ENCODE assay signal across 25 cellular contexts in the genomic region with DNA sequence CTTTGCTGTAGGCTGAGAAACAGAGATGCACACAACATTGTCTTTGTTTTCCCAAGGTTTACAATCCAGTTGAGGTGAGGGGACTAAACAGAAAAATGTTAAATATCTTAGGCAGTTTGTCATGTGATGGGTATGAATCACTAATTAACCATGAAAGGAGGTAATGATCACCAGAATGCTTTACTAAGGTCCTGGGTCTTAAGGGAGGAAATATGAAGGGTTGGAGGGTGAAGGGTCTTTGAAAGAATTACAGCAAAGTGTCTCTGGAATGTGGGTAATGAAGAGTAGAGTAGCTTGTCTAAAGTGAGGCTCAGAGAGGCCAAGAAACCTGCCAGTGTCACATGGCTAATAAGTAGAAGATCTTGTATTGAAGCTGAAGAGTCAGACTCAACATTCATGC. TPM values are rescaled to one million over a fixed set of nuclear protein-coding genes. Genes with fewer than 3 reads are reported as not detected.
DNase-seq lines count a peak whose midpoint lies in the region; ATAC-seq and TF ChIP-seq lines count a peak whose summit lies in the region.
"Had no signal": no experiment of that assay in that cellular context is flagged by ENCODE, and none has a peak within 500 bp of the region (broad histone marks: within the 10 kb centered on the region; RNA-seq: fewer than 3 reads in every experiment).

No MANE protein-coding gene starts in this region.

- no peak overlapping the region for H3K27ac ChIP-seq in IMR-90 (ENCODE audit: insufficient read depth, low read length)
- H3K27ac ChIP-seq in mesenchymal stem cell (ENCODE audit: low read length, poor library complexity, severe bottlenecking), result peak overlapping the region; percentile 100
- H3K27ac ChIP-seq: BLaER1 treated with 17β-estradiol and CSF1 and Interleukin-3, amounts not matched to agents 10 nM and 100 nM; esophagus muscularis mucosa; gastrocnemius medialis; HL-60; PC-9; sigmoid colon had no signal

- H3K4ac ChIP-seq in IMR-90 (ENCODE audit: low read depth, low read length) (no peak overlapping the region), mesenchymal stem cell (ENCODE audit: low read depth in 1 of 2, low read length in 2 of 2) (no peak overlapping the region)

- H4K8ac ChIP-seq in IMR-90 (ENCODE audit: low read depth in 2 of 2, low read length in 2 of 2) (no peak overlapping the region), mesenchymal stem cell (ENCODE audit: low read length) (no peak overlapping the region)

- dilution Hi-C loops in IMR-90 (cut with HindIII; ENCODE audit: low sequenced_read_pairs, unreplicated experiment), result no loop called here

- H3K36me3 ChIP-seq in IMR-90 (ENCODE audit: control insufficient read depth, insufficient read depth, low read length), result peaks cover 12% of the 10 kb centered on the region
- peaks cover 6 to 65% of the 10 kb centered on the region in 2 experiments for H3K36me3 ChIP-seq in mesenchymal stem cell (ENCODE audit: control insufficient read depth in 1 of 2, insufficient read depth in 2 of 2, low read depth in 1 of 2, low read length in 2 of 2)

- H3K18ac ChIP-seq in IMR-90 (ENCODE audit: low read depth, low read length) (no peak overlapping the region), mesenchymal stem cell (ENCODE audit: low read depth in 1 of 2, low read length in 2 of 2) (no peak overlapping the region)

- no peaks in the 10 kb centered on the region for H4K20me1 ChIP-seq in IMR-90 (ENCODE audit: insufficient read depth, low read length)
- H4K20me1 ChIP-seq: BLaER1 treated with 17β-estradiol and CSF1 and Interleukin-3, amounts not matched to agents 10 nM and 100 nM had no signal

- TF ChIP-seq RAD21 in IMR-90 (IDR thresholded peaks at IDR 0.05; ENCODE audit: low read length), result no peak

- TF ChIP-seq CTCF in IMR-90 (conservative IDR thresholded peaks at IDR 0.05; ENCODE audit: low read depth, low read length) (no peak), choroid plexus epithelial cell (conservative IDR thresholded peaks at IDR 0.05; ENCODE audit: low read depth, low read length) (no peak)

- CTCF ChIA-PET in IMR-90 (lab: Yijun Ruan, JAX), result no interaction called here

- ATAC-seq in IMR-90 (ENCODE audit: low read depth) (peak; percentile 29), GM18519 (IDR thresholded peaks at IDR 0.05; ENCODE audit: low FRiP score, unreplicated experiment) (no peak), HG02588 (IDR thresholded peaks at IDR 0.05; ENCODE audit: unreplicated experiment) (no peak)
- ATAC-seq: activated naive CD4-positive, alpha-beta T cell treated with anti-CD3 and anti-CD28 coated beads, Interleukin-2, amount 50 U/mL, for 72 hours; activated T-helper 17 cell treated with anti-CD3 and anti-CD28 coated beads, Interleukin-2, amount 50 U/mL, for 72 hours; gastrocnemius medialis; HepG2; left colon had no signal

- DNase-seq in COLO829 (ENCODE audit: low spot score), result peak; percentile 57
- no peak for DNase-seq in IMR-90
- peak; percentile 62 for DNase-seq in choroid plexus epithelial cell (ENCODE audit: low read depth)
- no peak for DNase-seq in mesenchymal stem cell
- no peak for DNase-seq in activated CD4-positive, alpha-beta T cell treated with anti-CD3 and anti-CD28 coated beads for 4 hours
- DNase-seq in activated CD4-positive, alpha-beta T cell treated with anti-CD3 and anti-CD28 coated beads for 1 hour, result no peak
- DNase-seq: activated CD4-positive, alpha-beta T cell treated with anti-CD3 and anti-CD28 coated beads, Interleukin-2, amount 10 ng/mL, durations not matched to agents 7 days and 5 days; aorta; effector CD8-positive, alpha-beta T cell; gastrocnemius medialis; left colon; midbrain; NCI-H2081; PC-9; posterior cingulate gyrus; sigmoid colon; substantia nigra had no signal

- H4K5ac ChIP-seq in IMR-90 (ENCODE audit: low read depth, low read length), result no peak overlapping the region; the same call in 1 of the 2 replicates

- in situ Hi-C loops in IMR-90 (cut with MboI; ENCODE audit: low sequenced_read_pairs), result no loop called here

- H2BK15ac ChIP-seq in IMR-90 (ENCODE audit: low read depth, low read length), result no peak overlapping the region
- H2BK15ac ChIP-seq in mesenchymal stem cell (ENCODE audit: low read depth, poor library complexity, severe bottlenecking), result no peak overlapping the region

- H3K4me1 ChIP-seq in IMR-90 (ENCODE audit: control insufficient read depth, insufficient read depth, low read length) (peaks cover 2% of the 10 kb centered on the region; the same call in 1 of the 2 replicates), mesenchymal stem cell (ENCODE audit: control insufficient read depth, insufficient read depth, low read depth, low read length) (peaks cover 11% of the 10 kb centered on the region)
- H3K4me1 ChIP-seq: BLaER1 treated with 17β-estradiol and CSF1 and Interleukin-3, amounts not matched to agents 10 nM and 100 nM had no signal

- H3K9ac ChIP-seq in IMR-90 (ENCODE audit: low read depth, low read length) (no peak overlapping the region), mesenchymal stem cell (ENCODE audit: low read length) (no peak overlapping the region)
- H3K9ac ChIP-seq: BLaER1 treated with 17β-estradiol and CSF1 and Interleukin-3, amounts not matched to agents 10 nM and 100 nM had no signal

- H3K23ac ChIP-seq in IMR-90 (ENCODE audit: low read depth, low read length) (peak overlapping the region; percentile 1; the same call in 1 of the 2 replicates), mesenchymal stem cell (ENCODE audit: low read length in 2 of 2) (no peak overlapping the region)

- no peak overlapping the region for H2AFZ ChIP-seq in IMR-90 (replicated peaks; ENCODE audit: low read length, poor library complexity)
- no peak overlapping the region for H2AFZ ChIP-seq in mesenchymal stem cell (ENCODE audit: low read depth, low read length)
- H2AFZ ChIP-seq: PC-9 had no signal

- TF ChIP-seq POLR2A in IMR-90 (IDR thresholded peaks at IDR 0.05; ENCODE audit: low read depth, low read length), result no peak

- peaks cover 17 to 28% of the 10 kb centered on the region in 2 experiments for H3K79me1 ChIP-seq in IMR-90 (ENCODE audit: low read depth in 1 of 2, low read length in 2 of 2)
- peaks cover 10% of the 10 kb centered on the region for H3K79me1 ChIP-seq in mesenchymal stem cell (replicated peaks; ENCODE audit: low read length, poor library complexity, severe bottlenecking)

- no peak overlapping the region for H3K56ac ChIP-seq in IMR-90 (ENCODE audit: extremely low read depth, insufficient read depth, low read length)

- H2AK5ac ChIP-seq in IMR-90 (ENCODE audit: low read depth, low read length), result no peak overlapping the region
- no peak overlapping the region for H2AK5ac ChIP-seq in mesenchymal stem cell (ENCODE audit: low read length, severe bottlenecking)

- H3K9me1 ChIP-seq in IMR-90 (ENCODE audit: insufficient read depth, low read length), result peaks cover 5% of the 10 kb centered on the region; the same call in 1 of the 2 replicates

- no peak overlapping the region for H2BK12ac ChIP-seq in mesenchymal stem cell (ENCODE audit: low read length in 2 of 2)

- H3K4me2 ChIP-seq in IMR-90 (ENCODE audit: low read depth, low read length), result no peak overlapping the region
- no peak overlapping the region for H3K4me2 ChIP-seq in mesenchymal stem cell (ENCODE audit: low read length, poor library complexity, severe bottlenecking)
- H3K4me2 ChIP-seq: BLaER1 treated with 17β-estradiol and CSF1 and Interleukin-3, amounts not matched to agents 10 nM and 100 nM; PC-9 had no signal

- intact Hi-C loops in IMR-90 (cut with micrococcal nuclease), result no loop called here

- no peak overlapping the region for H3K14ac ChIP-seq in IMR-90 (replicated peaks; ENCODE audit: low read depth, low read length)
- H3K14ac ChIP-seq in mesenchymal stem cell (ENCODE audit: low read length in 2 of 2), result no peak overlapping the region

- no peak overlapping the region for H3K4me3 ChIP-seq in IMR-90 (ENCODE audit: insufficient read depth, low read depth, low read length)
- no peak overlapping the region for H3K4me3 ChIP-seq in choroid plexus epithelial cell (ENCODE audit: low read depth, low read length)
- H3K4me3 ChIP-seq in mesenchymal stem cell (ENCODE audit: insufficient read depth in 1 of 2, low read depth in 1 of 2, low read length in 2 of 2), result no peak overlapping the region
- H3K4me3 ChIP-seq: BLaER1 treated with 17β-estradiol and CSF1 and Interleukin-3, amounts not matched to agents 10 nM and 100 nM; esophagus muscularis mucosa; gastrocnemius medialis; PC-9; sigmoid colon had no signal

- H2BK120ac ChIP-seq in IMR-90 (ENCODE audit: low read depth, low read length) (no peak overlapping the region), mesenchymal stem cell (ENCODE audit: low read depth, low read length) (no peak overlapping the region)

- no peaks in the 10 kb centered on the region for H3K9me3 ChIP-seq in IMR-90 (ENCODE audit: control insufficient read depth, insufficient read depth, low read length)
- H3K9me3 ChIP-seq in mesenchymal stem cell (ENCODE audit: control insufficient read depth, low read length), result no peaks in the 10 kb centered on the region
- H3K9me3 ChIP-seq: esophagus muscularis mucosa, gastrocnemius medialis, sigmoid colon had no signal

- no peak overlapping the region for H2AK9ac ChIP-seq in IMR-90 (replicated peaks; ENCODE audit: low read depth, low read length, poor library complexity)

- no peak overlapping the region for H4K91ac ChIP-seq in IMR-90 (ENCODE audit: insufficient read depth, low read depth, low read length)
- no peak overlapping the region for H4K91ac ChIP-seq in mesenchymal stem cell (ENCODE audit: low read length)

- POLR2A ChIA-PET in IMR-90 (lab: Charles Lee; ENCODE audit: unreplicated experiment), result no interaction called here

- no TSS peak for BruUV-seq in IMR-90 (replicated peaks; lab: Mats Ljungman, UMichigan)

- no peak overlapping the region for H2BK20ac ChIP-seq in IMR-90 (ENCODE audit: low read depth, low read length)

- no peak overlapping the region for H2BK5ac ChIP-seq in IMR-90 (ENCODE audit: low read depth, low read length, poor library complexity, severe bottlenecking)
- H2BK5ac ChIP-seq in mesenchymal stem cell (ENCODE audit: low read depth, low read length, poor library complexity, severe bottlenecking), result no peak overlapping the region

- H3K27me3 ChIP-seq in IMR-90 (ENCODE audit: control insufficient read depth, insufficient read depth, low read length) (no peaks in the 10 kb centered on the region), mesenchymal stem cell (ENCODE audit: control insufficient read depth in 1 of 2, insufficient read depth in 1 of 2, low read length in 2 of 2) (no peaks in the 10 kb centered on the region)
- H3K27me3 ChIP-seq: BLaER1 treated with 17β-estradiol and CSF1 and Interleukin-3, amounts not matched to agents 10 nM and 100 nM; esophagus muscularis mucosa; gastrocnemius medialis; sigmoid colon had no signal

RNA-seq across cellular contexts. Expression of gene BIVM, which starts 19.0 kb away (rescaled TPM):
- 7.2 and 12.2 TPM in 2 replicates for total RNA-seq in IMR-90 (2012; rRNA removed)
- polyA plus RNA-seq in IMR-90 (2012; rRNA removed), result 9.0 and 12.2 TPM in 2 replicates
- 2.5 and 2.7 TPM in 2 replicates for polyA plus RNA-seq in IMR-90 (2012; cell fraction: cytosol; rRNA removed)
- 3.9 and 24.5 TPM in 2 replicates for polyA plus RNA-seq in IMR-90 (2012; cell fraction: nucleus; rRNA removed; ENCODE audit: low replicate concordance)
- 12.7 TPM for polyA plus RNA-seq in mesenchymal stem cell (2013, experiment 1 of 2)
- polyA plus RNA-seq in mesenchymal stem cell (2013, experiment 2 of 2), result 12.8 TPM

RNA-seq across cellular contexts. Expression of gene POGLUT2, which starts 19.1 kb away (rescaled TPM):
- 10.6 and 15.0 TPM in 2 replicates for total RNA-seq in IMR-90 (2012; rRNA removed)
- polyA plus RNA-seq in IMR-90 (2012; rRNA removed), result 12.1 and 14.3 TPM in 2 replicates
- polyA plus RNA-seq in IMR-90 (2012; cell fraction: cytosol; rRNA removed), result 7.9 and 8.0 TPM in 2 replicates
- 4.3 and 10.5 TPM in 2 replicates for polyA plus RNA-seq in IMR-90 (2012; cell fraction: nucleus; rRNA removed; ENCODE audit: low replicate concordance)
- 22.4 TPM for polyA plus RNA-seq in mesenchymal stem cell (2013, experiment 1 of 2)
- 22.9 TPM for polyA plus RNA-seq in mesenchymal stem cell (2013, experiment 2 of 2)

RNA-seq across cellular contexts. Expression of gene ERCC5, which starts 27.9 kb away (rescaled TPM):
- 34.4 and 50.8 TPM in 2 replicates for total RNA-seq in IMR-90 (2012; rRNA removed)
- polyA plus RNA-seq in IMR-90 (2012; rRNA removed), result 24.8 and 29.7 TPM in 2 replicates
- 3.4 and 5.0 TPM in 2 replicates for polyA plus RNA-seq in IMR-90 (2012; cell fraction: cytosol; rRNA removed)
- polyA plus RNA-seq in IMR-90 (2012; cell fraction: nucleus; rRNA removed; ENCODE audit: low replicate concordance), result 13.8 and 60.4 TPM in 2 replicates
- 38.4 TPM for polyA plus RNA-seq in mesenchymal stem cell (2013, experiment 1 of 2)
- polyA plus RNA-seq in mesenchymal stem cell (2013, experiment 2 of 2), result 35.9 TPM

RNA-seq across cellular contexts. Expression of gene TEX30, which starts 44.3 kb away (rescaled TPM):
- 8.1 and 15.3 TPM in 2 replicates for total RNA-seq in IMR-90 (2012; rRNA removed)
- 9.3 and 10.4 TPM in 2 replicates for polyA plus RNA-seq in IMR-90 (2012; rRNA removed)
- polyA plus RNA-seq in IMR-90 (2012; cell fraction: cytosol; rRNA removed), result 1.4 and 2.2 TPM in 2 replicates
- 0.69 and 5.0 TPM in 2 replicates for polyA plus RNA-seq in IMR-90 (2012; cell fraction: nucleus; rRNA removed; ENCODE audit: low replicate concordance)
- 6.3 TPM for polyA plus RNA-seq in mesenchymal stem cell (2013, experiment 1 of 2)
- polyA plus RNA-seq in mesenchymal stem cell (2013, experiment 2 of 2), result 6.3 TPM

Comparison
In these comparisons a context has a peak if more than half of its experiments do, and no peak if none do; other contexts are left out.
1. DNase-seq: peak in COLO829 (single experiment) and choroid plexus epithelial cell (single experiment); none in IMR-90 (single experiment), mesenchymal stem cell (single experiment), activated CD4-positive, alpha-beta T cell treated with anti-CD3 and anti-CD28 coated beads for 4 hours (0 of 2) and activated CD4-positive, alpha-beta T cell treated with anti-CD3 and anti-CD28 coated beads for 1 hour (single experiment).